24 cellular contexts compared by ENCODE assay signal in the genomic region with DNA sequence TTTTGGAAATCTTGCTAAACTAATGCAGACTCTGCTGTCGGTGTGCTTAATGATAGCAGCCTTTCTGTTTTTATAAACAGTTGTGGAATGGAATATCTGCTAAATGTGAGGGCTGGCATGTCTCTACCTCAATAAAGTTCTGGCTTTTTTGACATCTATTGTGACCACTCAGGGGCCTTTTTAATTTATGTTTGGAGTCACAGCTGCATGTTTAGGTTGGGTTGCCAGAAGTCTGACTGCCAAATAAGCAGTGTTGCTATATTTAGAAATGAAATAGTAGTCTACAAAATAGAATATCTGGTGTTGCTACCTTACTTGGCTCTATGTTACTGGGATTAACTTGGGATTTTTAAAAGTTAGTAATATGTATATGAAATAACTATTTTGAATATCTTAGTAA.
DNase-seq lines count a peak whose midpoint lies in the region; ATAC-seq, FAIRE-seq and TF ChIP-seq lines count a peak whose summit lies in the region.
"Had no signal": no experiment of that assay in that cellular context is flagged by ENCODE, and none has a peak within 500 bp of the region (broad histone marks: within the 10 kb centered on the region; RNA-seq: fewer than 3 reads in every experiment).

No MANE protein-coding gene starts in this region.

- peak; percentile 2 for DNase-seq in NCI-H2107 treated with DMSO at 0.1 percent for 48 hours (lab: John Stamatoyannopoulos, UW; ENCODE audit: unreplicated experiment)
- DNase-seq in NCI-H2107 (lab: John Stamatoyannopoulos, UW): no peak
- no peak for DNase-seq in A549 (ENCODE audit: low read depth in 1 of 2, low spot score in 1 of 2)
- DNase-seq in glomerular visceral epithelial cell (ENCODE audit: extremely low spot score): no peak
- DNase-seq: Caco-2; DMS153; GDM1; H7; Karpas-422; NCI-H1048; NCI-H1436; NCI-H1930; NCI-H2171 treated with DMSO at 0.1 percent for 48 hours; NCI-H446; NCI-H69; NK-92 treated with Interleukin-12 subunit alpha and Interleukin-12 subunit beta, amount 100 ng/mL, for 24 hours; Peyer's patch; SIG-M5 had no signal

- TF ChIP-seq POLR2A in A549 (IDR thresholded peaks at IDR 0.05; ENCODE audit: low read length) (no peak), gastroesophageal sphincter (IDR thresholded peaks at IDR 0.05) (no peak)

- TF ChIP-seq RAD21 in A549 (conservative IDR thresholded peaks at IDR 0.05 in 1 of 2, IDR thresholded peaks at IDR 0.05 in 1 of 2): no peak

- WGBS in A549 (ENCODE audit: missing lambda C conversion rate): 67% methylated on average over 1 of the region's 1 CpG
- WGBS in gastroesophageal sphincter (ENCODE audit: low coverage in 1 of 2), 2 donors: 21 to 33% methylated on average over 1 of the region's 1 CpG

- POLR2A ChIA-PET in A549 (lab: Yijun Ruan, JAX): no interaction called here

- H3K4me1 ChIP-seq in A549 (peaks cover 38% of the 10 kb centered on the region), gastroesophageal sphincter (peaks cover 0 to 15% (median 0%) of the 10 kb centered on the region in 3 donors), rectal smooth muscle tissue (ENCODE audit: control insufficient read depth, insufficient read depth, low read length) (no peaks in the 10 kb centered on the region)
- H3K4me1 ChIP-seq: Peyer's patch had no signal

- no peak for ATAC-seq in A549
- peak; percentile 31 for ATAC-seq in gastroesophageal sphincter
- ATAC-seq in HG02623 (IDR thresholded peaks at IDR 0.05; ENCODE audit: unreplicated experiment): no peak
- ATAC-seq in HG03095 (IDR thresholded peaks at IDR 0.05; ENCODE audit: unreplicated experiment): no peak

- TF ChIP-seq EP300 in A549 (IDR thresholded peaks at IDR 0.05) (no peak), gastroesophageal sphincter (IDR thresholded peaks at IDR 0.05) (no peak)

- peak overlapping the region; percentile 70 for H3K4me2 ChIP-seq in A549

- H3K27ac ChIP-seq in A549 (peak overlapping the region; percentile 83 to 85), gastroesophageal sphincter (peak overlapping the region in 2 of 4 donors; percentile 53 to 65), rectal smooth muscle tissue (ENCODE audit: low read depth, low read length) (peak overlapping the region; percentile 59)
- H3K27ac ChIP-seq: 22Rv1 had no signal

- CTCF ChIA-PET in A549 (lab: Yijun Ruan, JAX): interaction anchor here (1.1 kb wide), 1 partner anchor 64 kb away, joined by 3 read pairs; no protein-coding TSS in a partner anchor

- no peaks in the 10 kb centered on the region for H3K27me3 ChIP-seq in gastroesophageal sphincter
- no peaks in the 10 kb centered on the region for H3K27me3 ChIP-seq in rectal smooth muscle tissue (ENCODE audit: control insufficient read depth, insufficient read depth, low read length)
- H3K27me3 ChIP-seq: Peyer's patch had no signal

- H3K4me3 ChIP-seq in A549 (no peak overlapping the region), gastroesophageal sphincter (no peak overlapping the region), rectal smooth muscle tissue (ENCODE audit: low read length) (no peak overlapping the region)
- H3K4me3 ChIP-seq: Peyer's patch had no signal

- no peak for TF ChIP-seq CTCF in A549 (IDR thresholded peaks at IDR 0.05)
- TF ChIP-seq CTCF in gastroesophageal sphincter (IDR thresholded peaks at IDR 0.05): no peak

- H3K36me3 ChIP-seq in gastroesophageal sphincter (no peaks in the 10 kb centered on the region), rectal smooth muscle tissue (ENCODE audit: control insufficient read depth, insufficient read depth, low read length) (no peaks in the 10 kb centered on the region)
- H3K36me3 ChIP-seq: Peyer's patch had no signal

- H3K9ac ChIP-seq in rectal smooth muscle tissue (ENCODE audit: low read length): no peak overlapping the region

- no peak for FAIRE-seq in A549 (lab: Jason Lieb, UNC)
- FAIRE-seq: HTR-8/SVneo had no signal

- H3K9me3 ChIP-seq in A549 (no peaks in the 10 kb centered on the region), gastroesophageal sphincter (no peaks in the 10 kb centered on the region)
- H3K9me3 ChIP-seq: Peyer's patch had no signal

TF ChIP-seq in A549, 52 proteins besides CTCF, POLR2A, EP300 and RAD21:
- TF ChIP-seq E2F6 (IDR thresholded peaks at IDR 0.05; ENCODE audit: borderline replicate concordance, low read depth) (no peak), ZNF302 (CRISPR knock-in tag; IDR thresholded peaks at IDR 0.05) (no peak), RARB (CRISPR knock-in tag; IDR thresholded peaks at IDR 0.05) (no peak), NPAS2 (CRISPR knock-in tag; IDR thresholded peaks at IDR 0.05; ENCODE audit: borderline replicate concordance) (no peak), NFE2L2 (conservative IDR thresholded peaks at IDR 0.05; ENCODE audit: low read length) (no peak)
- TF ChIP-seq, protein P1, sequence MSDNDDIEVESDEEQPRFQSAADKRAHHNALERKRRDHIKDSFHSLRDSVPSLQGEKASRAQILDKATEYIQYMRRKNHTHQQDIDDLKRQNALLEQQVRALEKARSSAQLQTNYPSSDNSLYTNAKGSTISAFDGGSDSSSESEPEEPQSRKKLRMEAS (IDR thresholded peaks at IDR 0.05): no peak
